In genomic region chr3:187736418-187736871, GRCh38 we compare ENCODE assay signal across 9 cellular contexts. TPM values are rescaled to one million over a fixed set of nuclear protein-coding genes. Genes with fewer than 3 reads are reported as not detected.
DNase-seq lines count a peak whose midpoint lies in the region; ATAC-seq, FAIRE-seq and TF ChIP-seq lines count a peak whose summit lies in the region.
"Had no signal": no experiment of that assay in that cellular context is flagged by ENCODE, and none has a peak within 500 bp of the region (broad histone marks: within the 10 kb centered on the region; RNA-seq: fewer than 3 reads in every experiment).

No MANE protein-coding gene starts in this region.

- TF ChIP-seq EP300 in K562 (IDR thresholded peaks at IDR 0.05; ENCODE audit: low read length) (peak; percentile 32; the same call in 1 of the 2 replicates), upper lobe of left lung (IDR thresholded peaks at IDR 0.05) (peak in 1 of 4 donors; percentile 44)

- H3K9me3 ChIP-seq in K562 (replicated peaks; ENCODE audit: control insufficient read depth, insufficient read depth, low read depth, low read length) (no peaks in the 10 kb centered on the region), lower lobe of right lung (no peaks in the 10 kb centered on the region), upper lobe of left lung (no peaks in the 10 kb centered on the region)

- DNase-seq in activated naive CD4-positive, alpha-beta T cell treated with Interleukin-2 at 50 U/mL for 16 hours, result peak; percentile 18
- no peak for DNase-seq in activated naive CD4-positive, alpha-beta T cell treated with anti-CD3 and anti-CD28 coated beads, Interleukin-2, amount 50 U/mL, for 16 hours
- peak in 2 of 4 experiments; percentile 13 to 43 for DNase-seq in K562 (ENCODE audit: extremely low read depth in 1 of 4, low spot score in 3 of 4)
- peak; percentile 45 for DNase-seq in lower lobe of right lung
- DNase-seq in upper lobe of left lung, result peak in 1 of 2 donors; percentile 81
- DNase-seq in activated CD4-positive, CD25-positive, alpha-beta regulatory T cell (lab: John Stamatoyannopoulos, UW), result no peak
- DNase-seq in foreskin keratinocyte, result no peak
- DNase-seq: DND-41 had no signal

- H3K79me2 ChIP-seq in K562 (ENCODE audit: control insufficient read depth, insufficient read depth, low read length), result no peaks in the 10 kb centered on the region

- no peak overlapping the region for H3K27ac ChIP-seq in K562 (ENCODE audit: extremely low read depth, low read depth, low read length)
- H3K27ac ChIP-seq in lower lobe of right lung, result peak overlapping the region; percentile 99
- H3K27ac ChIP-seq in upper lobe of left lung, result peak overlapping the region; percentile 97 to 99 (median 98)
- H3K27ac ChIP-seq in foreskin keratinocyte, result no peak overlapping the region

- intact Hi-C loops in K562 (cut with micrococcal nuclease), result no loop called here
- intact Hi-C loops in lower lobe of right lung (cut with DNase I), result no loop called here

- CTCF ChIA-PET in K562 (lab: Yijun Ruan, JAX; ENCODE audit: low intra/inter-chr PET ratio), result interaction anchor here (0.6 kb wide), 1 partner anchor 19 kb away, joined by 3 read pairs; no protein-coding TSS in a partner anchor

- POLR2A ChIA-PET in K562 (lab: Yijun Ruan, JAX), result interaction anchor here (0.6 to 1.1 kb wide), 2 partner anchors 9 to 844 kb away, joined by 3 to 5 read pairs; partner anchors contain the start of gene BCL6

- FAIRE-seq in K562 (lab: Jason Lieb, UNC), result no peak

- H3K4me3 ChIP-seq in K562 (no peak overlapping the region), lower lobe of right lung (peak overlapping the region; percentile 69), upper lobe of left lung (peak overlapping the region in 3 of 4 donors; percentile 62 to 67 (median 66))

- no TSS peak for BruUV-seq in K562 (replicated peaks; lab: Mats Ljungman, UMichigan)

- H4K20me1 ChIP-seq in K562 (replicated peaks; ENCODE audit: control insufficient read depth, insufficient read depth, low read length), result peaks cover 16% of the 10 kb centered on the region

- TF ChIP-seq POLR2A in K562 (conservative IDR thresholded peaks at IDR 0.05), result no peak
- peak in 1 of 4 donors; percentile 35 for TF ChIP-seq POLR2A in upper lobe of left lung (IDR thresholded peaks at IDR 0.05)

- H2AFZ ChIP-seq in K562 (ENCODE audit: low read depth, low read length), result no peak overlapping the region

- no peak overlapping the region for H3K9ac ChIP-seq in K562 (ENCODE audit: insufficient read depth in 1 of 2, low read depth in 2 of 2, low read length in 2 of 2)

- no peaks in the 10 kb centered on the region for H3K9me1 ChIP-seq in K562 (ENCODE audit: control insufficient read depth, insufficient read depth, low read length)

- H3K27me3 ChIP-seq in K562 (ENCODE audit: control insufficient read depth in 2 of 2, insufficient read depth in 2 of 2, low read length in 2 of 2) (peaks cover 0 to 13% of the 10 kb centered on the region in 2 experiments; a peak in 1 of 5 replicates), lower lobe of right lung (ENCODE audit: low read depth) (no peaks in the 10 kb centered on the region), upper lobe of left lung (no peaks in the 10 kb centered on the region), foreskin keratinocyte (no peaks in the 10 kb centered on the region)

- TF ChIP-seq RAD21 in K562 (CRISPR knock-in tag; conservative IDR thresholded peaks at IDR 0.05 in 1 of 2, IDR thresholded peaks at IDR 0.05 in 1 of 2), result no peak

- no peak for TF ChIP-seq CTCF in K562 (IDR thresholded peaks at IDR 0.05 in 2 of 3, conservative IDR thresholded peaks at IDR 0.05 in 1 of 3; ENCODE audit: insufficient read depth in 2 of 3, low read depth in 1 of 3, low read length in 3 of 3)
- TF ChIP-seq CTCF in lower lobe of right lung (IDR thresholded peaks at IDR 0.05), result no peak
- no peak for TF ChIP-seq CTCF in upper lobe of left lung (IDR thresholded peaks at IDR 0.05)
- no peak for TF ChIP-seq CTCF in foreskin keratinocyte (conservative IDR thresholded peaks at IDR 0.05)

- ATAC-seq in K562 (no peak), lower lobe of right lung (no peak), upper lobe of left lung (ENCODE audit: low FRiP score in 2 of 2) (no peak), GM18909 (IDR thresholded peaks at IDR 0.05; ENCODE audit: poor library complexity, unreplicated experiment) (no peak), foreskin keratinocyte (no peak)

- 15% methylated on average over 8 of the region's 8 CpGs for WGBS in K562 (ENCODE audit: insufficient coverage, low coverage, missing lambda C conversion rate)
- 46 to 54% methylated on average over 8 of the region's 8 CpGs for WGBS in upper lobe of left lung, 2 donors

- no peak overlapping the region for H3K4me2 ChIP-seq in K562 (ENCODE audit: insufficient read depth, low read length)

- in situ Hi-C loops in K562 (cut with MboI), result loop anchor here (25.0 kb wide), 1 partner anchor 1401 kb away; no protein-coding TSS in a partner anchor

- H3K4me1 ChIP-seq in K562 (replicated peaks in 1 of 2; ENCODE audit: control insufficient read depth in 2 of 2, insufficient read depth in 2 of 2, low read length in 2 of 2), result peaks cover 38 to 51% of the 10 kb centered on the region in 2 experiments
- H3K4me1 ChIP-seq in lower lobe of right lung, result peaks cover 47% of the 10 kb centered on the region
- peaks cover 27 to 60% (median 39%) of the 10 kb centered on the region in 4 donors for H3K4me1 ChIP-seq in upper lobe of left lung
- peaks cover 6% of the 10 kb centered on the region for H3K4me1 ChIP-seq in foreskin keratinocyte

- no peaks in the 10 kb centered on the region for H3K36me3 ChIP-seq in K562 (ENCODE audit: control insufficient read depth, insufficient read depth, low read length)
- H3K36me3 ChIP-seq in lower lobe of right lung, result peaks cover 35% of the 10 kb centered on the region
- peaks cover 14 to 34% (median 27%) of the 10 kb centered on the region in 4 donors for H3K36me3 ChIP-seq in upper lobe of left lung

TF ChIP-seq in K562, 482 proteins besides CTCF, POLR2A, EP300 and RAD21 (continues in another document):
- TF ChIP-seq MAFF (IDR thresholded peaks at IDR 0.05; ENCODE audit: low read length) (peak; percentile 51; the same call in 1 of the 2 replicates), JUN (IDR thresholded peaks at IDR 0.05; ENCODE audit: borderline replicate concordance, low read depth, low read length) (peak; percentile 84; the same call in 1 of the 2 replicates), JUN (CRISPR knock-in tag; IDR thresholded peaks at IDR 0.05; ENCODE audit: borderline replicate concordance) (no peak), SNIP1 (IDR thresholded peaks at IDR 0.05; ENCODE audit: low read depth) (no peak), ARNT (IDR thresholded peaks at IDR 0.05) (no peak), MAFK (IDR thresholded peaks at IDR 0.05; ENCODE audit: low read length) (peak; percentile 74), GATAD2B (IDR thresholded peaks at IDR 0.05; ENCODE audit: borderline replicate concordance) (no peak)

RNA-seq across cellular contexts. Expression of gene BCL6, which starts 8.8 kb away (rescaled TPM):
- total RNA-seq in K562 (2011; cell fraction: chromatin; rRNA removed; ENCODE audit: low replicate concordance), result 13.3 and 20.6 TPM in 2 replicates
- total RNA-seq in K562 (2011; cell fraction: nucleolus; rRNA removed), result 9.1 and 10.0 TPM in 2 replicates
- total RNA-seq in K562 (2011; cell fraction: nucleoplasm; rRNA removed), result 14.6 and 28.6 TPM in 2 replicates
- 0.64 and 1.3 TPM in 2 replicates for total RNA-seq in K562 (2014; rRNA removed)
- total RNA-seq in K562 (2014; rRNA removed; fragmentation: Illumina TruSeq; extraction: Trizol), result 1.4 and 1.6 TPM in 2 replicates
- total RNA-seq in K562 (2015; rRNA removed; fragmentation: Illumina TruSeq; extraction: Trizol), result 0.94 and 0.98 TPM in 2 replicates
- 2.4 and 3.5 TPM in 2 replicates for total RNA-seq in K562 (2021)
- 3.4 and 8.7 TPM in 2 replicates for polyA plus RNA-seq in K562 (2011; rRNA removed)
- polyA plus RNA-seq in K562 (2011; cell fraction: cytosol; rRNA removed), result 0.98 and 3.2 TPM in 2 replicates
- 21.7 and 44.7 TPM in 2 replicates for polyA plus RNA-seq in K562 (2011; cell fraction: nucleus; rRNA removed)
- 5.8 and 17.3 TPM in 2 replicates for polyA plus RNA-seq in K562 (2012)
- 2.6 and 2.8 TPM in 2 replicates for polyA plus RNA-seq in K562 (2014; fragmentation: Illumina TruSeq; extraction: Trizol)
- under 1 TPM; 0.08 to 0.23 TPM for polyA plus RNA-seq in K562 (2014; fragmentation: Nextera tagmentation; extraction: Ambion mirVana)
- polyA plus RNA-seq in K562 (2014; rRNA removed), result 2.5 and 2.8 TPM in 2 replicates
- polyA minus RNA-seq in K562 (2011; rRNA and poly(A)+ RNA removed), result 3.9 and 5.7 TPM in 2 replicates
- polyA minus RNA-seq in K562 (2011; cell fraction: cytosol; rRNA and poly(A)+ RNA removed), result 0.48 and 0.91 TPM in 2 replicates
- polyA minus RNA-seq in K562 (2011; cell fraction: nucleus; rRNA and poly(A)+ RNA removed), result 3.8 and 5.6 TPM in 2 replicates
- total RNA-seq in lower lobe of right lung, result 123 TPM
- 100 to 1,000 TPM in 4 of 6 donors, 10 to 100 TPM in 2; 80.4 to 268 (median 119) TPM for total RNA-seq in upper lobe of left lung
- 7.1 and 7.7 TPM in 2 replicates for total RNA-seq in foreskin keratinocyte
- polyA plus RNA-seq in foreskin keratinocyte, result 1.9 and 2.3 TPM in 2 replicates

RNA-seq across cellular contexts. Expression of gene RTP2, which starts 34.1 kb away (rescaled TPM):
- not detected in 2 replicates for total RNA-seq in K562 (2011; cell fraction: chromatin; rRNA removed; ENCODE audit: low replicate concordance)
- not detected in 2 replicates for total RNA-seq in K562 (2011; cell fraction: nucleolus; rRNA removed)
- total RNA-seq in K562 (2011; cell fraction: nucleoplasm; rRNA removed), result not detected in 2 replicates
- total RNA-seq in K562 (2014; rRNA removed) (not detected in 2 replicates), K562 (2014; rRNA removed; fragmentation: Illumina TruSeq; extraction: Trizol) (not detected in 2 replicates), K562 (2015; rRNA removed; fragmentation: Illumina TruSeq; extraction: Trizol) (not detected in 2 replicates), K562 (2021) (not detected in 2 replicates), lower lobe of right lung (not detected), upper lobe of left lung (not detected), foreskin keratinocyte (not detected in 2 replicates)
- polyA plus RNA-seq in K562 (2011; rRNA removed) (not detected in 2 replicates), K562 (2014; fragmentation: Illumina TruSeq; extraction: Trizol) (not detected in 2 replicates), K562 (2014; fragmentation: Nextera tagmentation; extraction: Ambion mirVana) (not detected), K562 (2014; rRNA removed) (not detected in 2 replicates), foreskin keratinocyte (not detected in 2 replicates)
- polyA plus RNA-seq in K562 (2011; cell fraction: cytosol; rRNA removed), result not detected in 2 replicates
- not detected in 2 replicates for polyA plus RNA-seq in K562 (2011; cell fraction: nucleus; rRNA removed)
- not detected in 2 replicates for polyA plus RNA-seq in K562 (2012)
- polyA minus RNA-seq in K562 (2011; rRNA and poly(A)+ RNA removed), result not detected in 2 replicates
- polyA minus RNA-seq in K562 (2011; cell fraction: cytosol; rRNA and poly(A)+ RNA removed), result not detected in 2 replicates
- polyA minus RNA-seq in K562 (2011; cell fraction: nucleus; rRNA and poly(A)+ RNA removed), result not detected in 2 replicates

Comparison
In these comparisons a context has a peak if more than half of its experiments do, and no peak if none do; other contexts are left out.
1. DNase-seq: peak in activated naive CD4-positive, alpha-beta T cell treated with Interleukin-2 at 50 U/mL for 16 hours (single experiment) and lower lobe of right lung (single experiment); none in activated naive CD4-positive, alpha-beta T cell treated with anti-CD3 and anti-CD28 coated beads, Interleukin-2, amount 50 U/mL, for 16 hours (single experiment), activated CD4-positive, CD25-positive, alpha-beta regulatory T cell (0 of 4) and foreskin keratinocyte (0 of 2).
2. H3K27ac ChIP-seq: peak in lower lobe of right lung (single experiment) and upper lobe of left lung (4 of 4); none in K562 (single experiment) and foreskin keratinocyte (single experiment).